ENCODE assay signal across 8 cellular contexts in genomic region chr17:80747469-80747868, GRCh38.
"Had no signal": no experiment of that assay in that cellular context is flagged by ENCODE, and none has a peak within 500 bp of the region (broad histone marks: within the 10 kb centered on the region; RNA-seq: fewer than 3 reads in every experiment).

No MANE protein-coding gene starts in this region.

- H3K9me3 ChIP-seq: ascending aorta, heart right ventricle, left lung, mucosa of descending colon, tibial artery had no signal

- H3K27ac ChIP-seq: ascending aorta, heart right ventricle, left lung, tibial artery had no signal

- H3K4me1 ChIP-seq: ascending aorta, tibial artery had no signal

- H3K9me3 Mint-ChIP-seq: natural killer cell treated with Interleukin-12 subunit alpha and Interleukin-12 subunit beta and Interleukin-15 and Interleukin-18, amount 100 ng/mL, for 72 hours had no signal

- H3K4me3 ChIP-seq: ascending aorta, heart right ventricle, left lung, mucosa of descending colon, tibial artery had no signal

- H3K27me3 ChIP-seq: ascending aorta, heart right ventricle, left lung, tibial artery had no signal

- H3K4me3 Mint-ChIP-seq: natural killer cell treated with Interleukin-12 subunit alpha and Interleukin-12 subunit beta and Interleukin-15 and Interleukin-18, amount 100 ng/mL, for 72 hours had no signal

- ATAC-seq: heart right ventricle; left lung; mucosa of descending colon; natural killer cell treated with Interleukin-12 subunit alpha and Interleukin-12 subunit beta and Interleukin-15 and Interleukin-18, amount 100 ng/mL, for 72 hours had no signal

- H3K27me3 Mint-ChIP-seq: natural killer cell treated with Interleukin-12 subunit alpha and Interleukin-12 subunit beta and Interleukin-15 and Interleukin-18, amount 100 ng/mL, for 72 hours had no signal

- H3K27ac Mint-ChIP-seq: natural killer cell treated with Interleukin-12 subunit alpha and Interleukin-12 subunit beta and Interleukin-15 and Interleukin-18, amount 100 ng/mL, for 72 hours had no signal

- DNase-seq: heart right ventricle; islet precursor cell; left lung; mucosa of descending colon; stimulated activated CD4-positive, alpha-beta T cell treated with anti-CD3 and anti-CD28 coated beads, Interleukin-2, amount 100 ng/mL, for 48 hours; tibial artery had no signal

- H3K36me3 ChIP-seq: left lung, tibial artery had no signal

- H3K36me3 Mint-ChIP-seq: natural killer cell treated with Interleukin-12 subunit alpha and Interleukin-12 subunit beta and Interleukin-15 and Interleukin-18, amount 100 ng/mL, for 72 hours had no signal
